In the genomic region with DNA sequence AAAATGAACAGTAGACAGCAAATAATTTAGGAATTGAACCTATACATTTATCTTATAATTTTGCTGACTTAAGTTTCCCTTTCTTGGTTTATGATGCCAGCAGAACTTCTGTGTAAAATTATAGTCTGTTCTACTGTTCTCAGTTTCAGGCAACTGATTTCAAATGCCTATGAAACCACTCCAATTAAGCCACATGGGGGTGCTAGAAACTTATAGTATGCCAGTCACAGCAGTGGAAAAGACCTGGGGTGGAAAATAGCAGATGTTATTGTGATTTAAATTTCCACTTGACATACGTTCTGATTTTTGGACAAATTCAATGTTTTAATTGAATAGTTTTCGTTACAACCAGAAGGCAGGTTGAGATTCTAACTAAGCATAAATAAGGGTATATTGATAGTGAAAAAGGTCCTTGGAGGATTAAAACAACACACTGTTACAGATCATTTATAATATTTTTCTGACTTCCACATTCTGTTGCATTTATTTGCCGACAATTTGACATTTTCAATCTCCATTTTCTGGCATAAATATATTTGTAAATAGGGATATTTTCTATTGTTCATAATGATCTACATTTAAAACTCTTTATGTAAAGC, we compare ENCODE assay signal across 8 cellular contexts.
DNase-seq lines count a peak whose midpoint lies in the region; ATAC-seq and TF ChIP-seq lines count a peak whose summit lies in the region.

No MANE protein-coding gene starts in this region.

- no peaks in the 10 kb centered on the region for H3K27me3 ChIP-seq in colonic mucosa

- ATAC-seq in GM19397 (IDR thresholded peaks at IDR 0.05; ENCODE audit: unreplicated experiment) (peak; percentile 66), HG03558 (IDR thresholded peaks at IDR 0.05; ENCODE audit: extremely low read depth, unreplicated experiment) (peak; percentile 58)

- H3K27me3 Mint-ChIP-seq in neural crest cell (ENCODE audit: low read depth), result no peaks in the 10 kb centered on the region

- intact Hi-C loops in colonic mucosa (cut with DNase I), result loop anchor here (10.0 kb wide), 1 partner anchor 417 kb away; no protein-coding TSS in a partner anchor

- no peak overlapping the region for H3K9ac ChIP-seq in colonic mucosa (ENCODE audit: low read depth in 2 of 2, low read length in 2 of 2)

- no peaks in the 10 kb centered on the region for H3K4me1 Mint-ChIP-seq in neural crest cell

- H3K27ac ChIP-seq in colonic mucosa, result no peak overlapping the region

- TF ChIP-seq CTCF in colonic mucosa (IDR thresholded peaks at IDR 0.05) (peak; percentile 34), neural crest cell (conservative IDR thresholded peaks at IDR 0.05) (peak; percentile 80)

- DNase-seq in D341Med (ENCODE audit: low spot score) (peak; percentile 53), NCI-H526 (lab: John Stamatoyannopoulos, UW) (peak; percentile 17 to 73), colonic mucosa (peak; percentile 18), neural crest cell (ENCODE audit: low read depth, low spot score) (peak; percentile 30), ureter (ENCODE audit: low spot score) (no peak)
- no peak for DNase-seq in activated effector memory CD4-positive, alpha-beta T cell treated with anti-CD3 and anti-CD28 coated beads, Interleukin-2, amount 50 U/mL, for 16 hours

- no peaks in the 10 kb centered on the region for H3K36me3 ChIP-seq in colonic mucosa

- H3K36me3 Mint-ChIP-seq in neural crest cell (ENCODE audit: low read depth), result no peaks in the 10 kb centered on the region

- no peak overlapping the region for H3K27ac Mint-ChIP-seq in neural crest cell (ENCODE audit: unreplicated experiment)

- no peaks in the 10 kb centered on the region for H3K4me1 ChIP-seq in colonic mucosa

- H3K4me3 ChIP-seq in colonic mucosa, result no peak overlapping the region

- no peak overlapping the region for H3K4me3 Mint-ChIP-seq in neural crest cell

- no peaks in the 10 kb centered on the region for H3K9me3 ChIP-seq in colonic mucosa

- H3K9me3 Mint-ChIP-seq in neural crest cell, result no peaks in the 10 kb centered on the region

Comparison
In these comparisons a context has a peak if more than half of its experiments do, and no peak if none do; other contexts are left out.
1. DNase-seq: peak in D341Med (single experiment), NCI-H526 (2 of 2), colonic mucosa (single experiment) and neural crest cell (single experiment); none in activated effector memory CD4-positive, alpha-beta T cell treated with anti-CD3 and anti-CD28 coated beads, Interleukin-2, amount 50 U/mL, for 16 hours (single experiment) and ureter (single experiment).